8 cellular contexts compared by ENCODE assay signal in the genomic region with DNA sequence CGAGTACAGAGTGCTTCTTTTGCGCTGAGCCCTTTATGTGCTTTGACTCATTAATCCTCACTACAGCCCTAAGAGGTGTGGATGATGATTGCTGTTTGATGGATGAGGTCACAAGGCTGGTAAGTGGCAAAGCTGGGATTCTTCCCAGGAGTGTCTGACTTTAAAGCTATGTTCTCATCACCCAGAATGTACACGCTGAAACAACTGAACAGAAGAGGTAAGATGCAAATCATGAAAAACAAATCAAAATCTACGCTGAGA. TPM values are rescaled to one million over a fixed set of nuclear protein-coding genes. Genes with fewer than 3 reads are reported as not detected.
A peak's percentile ranks its signal among the peaks of the same experiment; 100 is the strongest.
DNase-seq lines count a peak whose midpoint lies in the region; ATAC-seq, FAIRE-seq and TF ChIP-seq lines count a peak whose summit lies in the region.

No MANE protein-coding gene starts in this region.

- peak overlapping the region in 2 of 3 experiments; percentile 41 to 45 for H3K27ac Mint-ChIP-seq in nephron

- no peak for ATAC-seq in left lobe of liver

- H3K27me3 ChIP-seq in bronchial epithelial cell (ENCODE audit: control insufficient read depth, insufficient read depth, low read length) (no peaks in the 10 kb centered on the region), MG63 (no peaks in the 10 kb centered on the region)

- peak overlapping the region in 2 of 3 experiments; percentile 69 to 85 for H3K4me3 Mint-ChIP-seq in nephron

- peaks cover 19% of the 10 kb centered on the region for H3K27me3 Mint-ChIP-seq in nephron (ENCODE audit: low read depth)

- H3K4me1 Mint-ChIP-seq in nephron = peaks cover 43% of the 10 kb centered on the region

- H3K9me3 ChIP-seq in MG63 = peaks cover 3% of the 10 kb centered on the region; the same call in 1 of the 2 replicates

- DNase-seq in NCI-H1417 (lab: John Stamatoyannopoulos, UW) = peak in 2 of 3 experiments; percentile 39 to 78
- no peak for DNase-seq in NCI-H1417 treated with DMSO at 0.1 percent for 48 hours (lab: John Stamatoyannopoulos, UW)
- peak; percentile 42 for DNase-seq in LHCN-M2 (ENCODE audit: low read depth)
- DNase-seq in bronchial epithelial cell (ENCODE audit: low read depth) = peak; percentile 86
- DNase-seq in MG63 = no peak
- no peak for DNase-seq in left lobe of liver (ENCODE audit: low spot score)
- DNase-seq in ecto neural progenitor cell (ENCODE audit: low spot score) = no peak

- TF ChIP-seq CTCF in bronchial epithelial cell (IDR thresholded peaks at IDR 0.05; ENCODE audit: insufficient read depth, low read length, severe bottlenecking) (no peak), nephron (IDR thresholded peaks at IDR 0.05; ENCODE audit: unreplicated experiment in 3 of 3) (no peak)

- FAIRE-seq in bronchial epithelial cell (lab: Jason Lieb, UNC) = no peak

- H3K36me3 ChIP-seq in bronchial epithelial cell (ENCODE audit: control insufficient read depth, insufficient read depth, low read length) = no peaks in the 10 kb centered on the region
- H3K36me3 ChIP-seq in MG63 = no peaks in the 10 kb centered on the region

- H3K9me3 Mint-ChIP-seq in nephron = peaks cover 3% of the 10 kb centered on the region

- no peaks in the 10 kb centered on the region for H3K36me3 Mint-ChIP-seq in nephron (ENCODE audit: low read depth)

- no peak overlapping the region for H3K4me3 ChIP-seq in bronchial epithelial cell (ENCODE audit: low read depth, low read length)
- H3K4me3 ChIP-seq in MG63 = no peak overlapping the region

RNA-seq across cellular contexts. Expression of a gene that starts 37.7 kb away (rescaled TPM):
- 21.0 and 23.9 TPM in 2 replicates for total RNA-seq in LHCN-M2 (2014; rRNA removed)
- 126 TPM for polyA plus RNA-seq in LHCN-M2 (2012)
- 0.13 and 0.53 TPM in 2 replicates for total RNA-seq in bronchial epithelial cell
- 2.5 and 12.5 TPM in 2 replicates for total RNA-seq in MG63 (2014; rRNA removed; shearing (Covaris generic); ENCODE audit: low replicate concordance)
- total RNA-seq in left lobe of liver = 0.30 TPM

Comparison
In these comparisons a context has a peak if more than half of its experiments do, and no peak if none do; other contexts are left out.
1. DNase-seq: peak in NCI-H1417 (2 of 3), LHCN-M2 (single experiment) and bronchial epithelial cell (single experiment); none in NCI-H1417 treated with DMSO at 0.1 percent for 48 hours (single experiment), MG63 (single experiment), left lobe of liver (single experiment) and ecto neural progenitor cell (single experiment).